8 cellular contexts compared by ENCODE assay signal in genomic region chr6:137233561-137234504, GRCh38. TPM values are rescaled to one million over a fixed set of nuclear protein-coding genes. Genes with fewer than 3 reads are reported as not detected.
DNase-seq lines count a peak whose midpoint lies in the region; ATAC-seq and TF ChIP-seq lines count a peak whose summit lies in the region.

No MANE protein-coding gene starts in this region.

- H3K4me1 ChIP-seq in hepatocyte (ENCODE audit: insufficient read depth) (peaks cover 24% of the 10 kb centered on the region), thoracic aorta (ENCODE audit: control insufficient read depth in 1 of 2, low read depth in 2 of 2) (peaks cover 31 to 43% of the 10 kb centered on the region in 2 donors), HAP-1 (peaks cover 6% of the 10 kb centered on the region; the same call in 1 of the 2 replicates)

- DNase-seq in AG08395 (ENCODE audit: low spot score): peak; percentile 71
- peak; percentile 77 to 82 for DNase-seq in HL-60 (ENCODE audit: low read depth in 1 of 2, low spot score in 1 of 2)
- DNase-seq in activated naive CD8-positive, alpha-beta T cell treated with anti-CD3 and anti-CD28 coated beads for 36 hours: no peak
- peak; percentile 63 for DNase-seq in hepatocyte (ENCODE audit: low spot score)
- no peak for DNase-seq in thoracic aorta (ENCODE audit: low spot score)
- no peak for DNase-seq in DMS114 treated with DMSO at 0.1 percent for 48 hours (lab: John Stamatoyannopoulos, UW; ENCODE audit: unreplicated experiment)
- no peak for DNase-seq in DMS153 (lab: John Stamatoyannopoulos, UW)
- no peak for DNase-seq in HAP-1 (ENCODE audit: low spot score in 2 of 2)

- H3K27me3 ChIP-seq in HL-60 (ENCODE audit: insufficient read depth, poor library complexity, severe bottlenecking) (no peaks in the 10 kb centered on the region), hepatocyte (no peaks in the 10 kb centered on the region), thoracic aorta (replicated peaks; ENCODE audit: insufficient read depth) (no peaks in the 10 kb centered on the region), HAP-1 (ENCODE audit: low read depth) (0 out of 2 replicates have a peak, but pooled peaks cover 3% of the 10 kb centered on the region)

- no peak overlapping the region for H3K4me3 Mint-ChIP-seq in activated naive CD8-positive, alpha-beta T cell treated with anti-CD3 and anti-CD28 coated beads for 36 hours

- peaks cover 42% of the 10 kb centered on the region for H3K4me1 Mint-ChIP-seq in activated naive CD8-positive, alpha-beta T cell treated with anti-CD3 and anti-CD28 coated beads for 36 hours

- peaks cover 10% of the 10 kb centered on the region for H3K27me3 Mint-ChIP-seq in activated naive CD8-positive, alpha-beta T cell treated with anti-CD3 and anti-CD28 coated beads for 36 hours

- no peaks in the 10 kb centered on the region for H3K9me2 ChIP-seq in hepatocyte (replicated peaks; ENCODE audit: insufficient read depth)

- in situ Hi-C loops in HAP-1 (cut with MboI; ENCODE audit: low sequenced_read_pairs): no loop called here

- H4K20me1 ChIP-seq in hepatocyte (ENCODE audit: insufficient read depth, poor library complexity, severe bottlenecking): no peaks in the 10 kb centered on the region

- H3K9me3 ChIP-seq in hepatocyte (ENCODE audit: low read depth): no peaks in the 10 kb centered on the region
- no peaks in the 10 kb centered on the region for H3K9me3 ChIP-seq in thoracic aorta
- H3K9me3 ChIP-seq in HAP-1: 0 out of 2 replicates have a peak, but pooled peaks cover 3% of the 10 kb centered on the region

- no peak overlapping the region for H2AFZ ChIP-seq in hepatocyte

- no peak overlapping the region for H3K4me3 ChIP-seq in HL-60 (replicated peaks; ENCODE audit: insufficient read depth, low read length)
- H3K4me3 ChIP-seq in hepatocyte: no peak overlapping the region
- H3K4me3 ChIP-seq in thoracic aorta: peak overlapping the region; percentile 10
- H3K4me3 ChIP-seq in HAP-1: no peak overlapping the region

- ATAC-seq in thoracic aorta (ENCODE audit: insufficient number of reproducible peaks, low FRiP score, low read depth): peak; percentile 58

- H3K27ac Mint-ChIP-seq in activated naive CD8-positive, alpha-beta T cell treated with anti-CD3 and anti-CD28 coated beads for 36 hours: peak overlapping the region; percentile 65

- peaks cover 3% of the 10 kb centered on the region for H3K36me3 Mint-ChIP-seq in activated naive CD8-positive, alpha-beta T cell treated with anti-CD3 and anti-CD28 coated beads for 36 hours

- WGBS in hepatocyte (ENCODE audit: low lambda C conversion rate, missing lambda C conversion rate): 60% methylated on average over 5 of the region's 5 CpGs

- no peaks in the 10 kb centered on the region for H3K79me2 ChIP-seq in hepatocyte

- H3K27ac ChIP-seq in HL-60 (replicated peaks) (peak overlapping the region; percentile 40), hepatocyte (peak overlapping the region; percentile 85), thoracic aorta (peak overlapping the region in 1 of 2 donors; percentile 56)

- H3K9me3 Mint-ChIP-seq in activated naive CD8-positive, alpha-beta T cell treated with anti-CD3 and anti-CD28 coated beads for 36 hours: peaks cover 7% of the 10 kb centered on the region

- TF ChIP-seq CTCF in HL-60 (IDR thresholded peaks at IDR 0.05; ENCODE audit: insufficient read depth, low read length) (no peak), hepatocyte (IDR thresholded peaks at IDR 0.05; ENCODE audit: poor library complexity) (no peak), thoracic aorta (IDR thresholded peaks at IDR 0.05) (no peak)

- no peaks in the 10 kb centered on the region for H3K36me3 ChIP-seq in hepatocyte (replicated peaks; ENCODE audit: insufficient read depth, low read depth)
- no peaks in the 10 kb centered on the region for H3K36me3 ChIP-seq in thoracic aorta
- H3K36me3 ChIP-seq in HAP-1 (replicated peaks): no peaks in the 10 kb centered on the region

- H3K4me2 ChIP-seq in hepatocyte: peak overlapping the region; percentile 48

RNA-seq across cellular contexts. Expression of gene IFNGR1, which starts 14.6 kb away (rescaled TPM):
- 10 to 100 TPM; 20.5 to 22.1 TPM for total RNA-seq in activated naive CD8-positive, alpha-beta T cell treated with anti-CD3 and anti-CD28 coated beads for 36 hours
- total RNA-seq in hepatocyte (123 and 127 TPM in 2 replicates), thoracic aorta (100 to 1,000 TPM in 1 of 2 donors, 10 to 100 TPM in 1; 65.5 to 102 TPM)
- polyA plus RNA-seq in hepatocyte: 78.8 and 83.6 TPM in 2 replicates

Comparison
In these comparisons a context has a peak if more than half of its experiments do, and no peak if none do; other contexts are left out.
1. DNase-seq: peak in AG08395 (single experiment), HL-60 (2 of 2) and hepatocyte (single experiment); none in activated naive CD8-positive, alpha-beta T cell treated with anti-CD3 and anti-CD28 coated beads for 36 hours (single experiment), thoracic aorta (single experiment), DMS114 treated with DMSO at 0.1 percent for 48 hours (single experiment), DMS153 (single experiment) and HAP-1 (0 of 2).